In genomic region chr17:28293994-28294393, GRCh38 we compare ENCODE assay signal across 18 cellular contexts.
"Had no signal": no experiment of that assay in that cellular context is flagged by ENCODE, and none has a peak within 500 bp of the region (broad histone marks: within the 10 kb centered on the region; RNA-seq: fewer than 3 reads in every experiment).

No MANE protein-coding gene starts in this region.

- H3K4me3 Mint-ChIP-seq: activated CD4-positive, alpha-beta T cell treated with anti-CD3 and anti-CD28 coated beads for 36 hours; activated T-helper 1 cell treated with anti-CD3 and anti-CD28 coated beads, Interleukin-12 subunit alpha, Interleukin-12 subunit beta, Interleukin-2, Interleukin-4 antibody, amounts not matched to agents 30 ng/mL and 10 ng/mL and 1 ng/mL, durations not matched to agents 14 hours and 24 hours and 36 hours; dendritic cell treated with granulocyte-macrophage colony-stimulating factor and Interleukin-4, amounts not matched to agents 40 ng/mL and 50 ng/mL, for 4 days had no signal

- ATAC-seq: activated CD4-positive, alpha-beta T cell treated with anti-CD3 and anti-CD28 coated beads for 36 hours; activated naive CD4-positive, alpha-beta T cell treated with anti-CD3 and anti-CD28 coated beads, Interleukin-2, amount 50 U/mL, for 72 hours; esophagus mucosa; heart right ventricle; left lung had no signal

- H3K4me1 ChIP-seq: heart right ventricle, left lung, tibial artery had no signal

- DNase-seq: activated CD4-positive, alpha-beta T cell treated with anti-CD3 and anti-CD28 coated beads for 36 hours; activated CD4-positive, alpha-beta T cell treated with anti-CD3 and anti-CD28 coated beads, Interleukin-2, amount 50 U/mL, for 48 hours; activated gamma-delta T cell treated with Interleukin-2 at 50 U/mL for 16 hours; activated T-cell treated with anti-CD3 and anti-CD28 coated beads for 4 hours; adrenal gland; effector CD8-positive, alpha-beta T cell; heart right ventricle; left lung; midbrain; occipital lobe; posterior cingulate gyrus; spleen; stimulated activated naive CD4-positive, alpha-beta T cell treated with Interleukin-2 at 50 U/mL for 16 hours; tibial artery had no signal

- H3K9me3 ChIP-seq: adrenal gland, heart right ventricle, left lung, spleen, tibial artery had no signal

- H3K4me3 ChIP-seq: adrenal gland, heart right ventricle, left lung, spleen, tibial artery had no signal

- H3K9me3 Mint-ChIP-seq: activated naive CD4-positive, alpha-beta T cell treated with anti-CD3 and anti-CD28 coated beads, Interleukin-2, amount 50 U/mL, for 72 hours; activated T-helper 1 cell treated with anti-CD3 and anti-CD28 coated beads, Interleukin-12 subunit alpha, Interleukin-12 subunit beta, Interleukin-2, Interleukin-4 antibody, amounts not matched to agents 30 ng/mL and 10 ng/mL and 1 ng/mL, durations not matched to agents 14 hours and 24 hours and 36 hours; dendritic cell treated with granulocyte-macrophage colony-stimulating factor and Interleukin-4, amounts not matched to agents 40 ng/mL and 50 ng/mL, for 4 days had no signal

- H3K27me3 ChIP-seq: adrenal gland, left lung had no signal

- H3K27ac Mint-ChIP-seq: activated CD4-positive, alpha-beta T cell treated with anti-CD3 and anti-CD28 coated beads for 36 hours; activated naive CD4-positive, alpha-beta T cell treated with anti-CD3 and anti-CD28 coated beads, Interleukin-2, amount 50 U/mL, for 72 hours; activated T-helper 1 cell treated with anti-CD3 and anti-CD28 coated beads, Interleukin-12 subunit alpha, Interleukin-12 subunit beta, Interleukin-2, Interleukin-4 antibody, amounts not matched to agents 30 ng/mL and 10 ng/mL and 1 ng/mL, durations not matched to agents 14 hours and 24 hours and 36 hours; dendritic cell treated with granulocyte-macrophage colony-stimulating factor and Interleukin-4, amounts not matched to agents 40 ng/mL and 50 ng/mL, for 4 days had no signal

- H3K27ac ChIP-seq: adrenal gland, heart right ventricle, left lung, spleen, tibial artery had no signal

- H3K36me3 ChIP-seq: adrenal gland, heart right ventricle, left lung, spleen, tibial artery had no signal

- H3K36me3 Mint-ChIP-seq: activated naive CD4-positive, alpha-beta T cell treated with anti-CD3 and anti-CD28 coated beads, Interleukin-2, amount 50 U/mL, for 72 hours had no signal
